In genomic region chr12:121858662-121859572, GRCh38 we compare ENCODE assay signal across 8 cellular contexts. TPM values are rescaled to one million over a fixed set of nuclear protein-coding genes. Genes with fewer than 3 reads are reported as not detected.
DNase-seq lines count a peak whose midpoint lies in the region; ATAC-seq and TF ChIP-seq lines count a peak whose summit lies in the region.

TSS of gene HPD (minus strand) at chr12:121858859. CDS start at chr12:121858823, 36 bp downstream.

- peak; percentile 69 for TF ChIP-seq POLR2A in right lobe of liver (IDR thresholded peaks at IDR 0.05)

- TF ChIP-seq CTCF in choroid plexus epithelial cell (conservative IDR thresholded peaks at IDR 0.05; ENCODE audit: low read depth, low read length) (no peak), right lobe of liver (IDR thresholded peaks at IDR 0.05) (peak in 1 of 4 donors; percentile 7), thoracic aorta (IDR thresholded peaks at IDR 0.05) (no peak)

- peak; percentile 79 to 88 (median 84) for ATAC-seq in right lobe of liver
- ATAC-seq in thoracic aorta (ENCODE audit: insufficient number of reproducible peaks, low FRiP score, low read depth): peak; percentile 91
- ATAC-seq in activated CD4-positive, CD25-positive, alpha-beta regulatory T cell treated with anti-CD3 and anti-CD28 coated beads, Interleukin-2, amount 50 U/mL, for 24 hours: no peak

- peaks cover 0 to 24% (median 5%) of the 10 kb centered on the region in 4 donors for H3K36me3 ChIP-seq in right lobe of liver
- no peaks in the 10 kb centered on the region for H3K36me3 ChIP-seq in thoracic aorta

- peak; percentile 60 for DNase-seq in HT1080 (ENCODE audit: low read depth)
- peak; percentile 73 for DNase-seq in choroid plexus epithelial cell (ENCODE audit: low read depth)
- peak; percentile 91 to 98 (median 97) for DNase-seq in right lobe of liver
- peak; percentile 57 for DNase-seq in thoracic aorta (ENCODE audit: low spot score)
- DNase-seq in stimulated activated CD4-positive, alpha-beta T cell treated with anti-CD3 and anti-CD28 coated beads, Interleukin-2, amount 100 ng/mL, for 48 hours: no peak
- DNase-seq in NCI-H345 treated with DMSO at 0.1 percent for 48 hours (lab: John Stamatoyannopoulos, UW; ENCODE audit: unreplicated experiment): no peak
- no peak for DNase-seq in cerebellar nuclear complex (lab: John Stamatoyannopoulos, UW)

- H3K9me3 ChIP-seq in right lobe of liver (no peaks in the 10 kb centered on the region), thoracic aorta (no peaks in the 10 kb centered on the region)

- H3K4me3 ChIP-seq in choroid plexus epithelial cell (ENCODE audit: low read depth, low read length): no peak within 1 kb of the TSS
- H3K4me3 ChIP-seq in right lobe of liver: peak within 1 kb of the TSS; percentile 39 to 62 (median 61)
- H3K4me3 ChIP-seq in thoracic aorta: peak within 1 kb of the TSS; percentile 62

- H3K27ac ChIP-seq in right lobe of liver (peak within 1 kb of the TSS; percentile 89 to 98 (median 91)), thoracic aorta (peak within 1 kb of the TSS; percentile 95 to 100)

- WGBS in right lobe of liver (ENCODE audit: insufficient coverage, low coverage, low lambda C conversion rate, missing lambda C conversion rate): 42% methylated on average over 10 of the region's 16 CpGs

- intact Hi-C loops in right lobe of liver (cut with DNase I): no loop called here

- H3K27me3 ChIP-seq in right lobe of liver (no peaks in the 10 kb centered on the region), thoracic aorta (replicated peaks; ENCODE audit: insufficient read depth) (no peaks in the 10 kb centered on the region)

- H3K4me1 ChIP-seq in right lobe of liver: peaks cover 0 to 52% (median 12%) of the 10 kb centered on the region in 4 donors
- H3K4me1 ChIP-seq in thoracic aorta (ENCODE audit: control insufficient read depth in 1 of 2, low read depth in 2 of 2): peaks cover 25 to 55% of the 10 kb centered on the region in 2 donors

RNA-seq across cellular contexts. Expression of gene HPD, which starts in this region (rescaled TPM):
- 0.47 TPM in 1 of 2 replicates, not detected in the other for total RNA-seq in HT1080 (2014; rRNA removed; shearing (Covaris generic))
- polyA plus RNA-seq in HT1080 (2015; cell fraction: cytosol; rRNA removed): not detected in 2 replicates
- polyA plus RNA-seq in HT1080 (2015; cell fraction: nucleus; rRNA removed): not detected in 2 replicates
- total RNA-seq in right lobe of liver (1,000 to 10,000 TPM in 4 of 6 experiments, 100 to 1,000 TPM in 2; 649 to 1,803 (median 1,080) TPM), thoracic aorta (1 to 10 TPM; 1.2 to 6.8 TPM)

Comparison
In these comparisons a context has a peak if more than half of its experiments do, and no peak if none do; other contexts are left out.
1. RNA of gene HPD (total RNA-seq): 649 to 1,803 TPM in right lobe of liver; 1.2 to 6.8 TPM in thoracic aorta and 0.47 TPM in HT1080; every median in the first group is over 10 times any median in the second.
2. Peak in DNase-seq in HT1080; RNA of the gene not detected or under 1 TPM.
3. DNase-seq: peak in choroid plexus epithelial cell (single experiment), right lobe of liver (3 of 3) and thoracic aorta (single experiment); none in stimulated activated CD4-positive, alpha-beta T cell treated with anti-CD3 and anti-CD28 coated beads, Interleukin-2, amount 100 ng/mL, for 48 hours (0 of 2), NCI-H345 treated with DMSO at 0.1 percent for 48 hours (single experiment) and cerebellar nuclear complex (0 of 2).
4. ATAC-seq: peak in right lobe of liver (4 of 4) and thoracic aorta (single experiment); none in activated CD4-positive, CD25-positive, alpha-beta regulatory T cell treated with anti-CD3 and anti-CD28 coated beads, Interleukin-2, amount 50 U/mL, for 24 hours (0 of 2).